Comparison of ENCODE assay signal across 8 cellular contexts in the genomic region with DNA sequence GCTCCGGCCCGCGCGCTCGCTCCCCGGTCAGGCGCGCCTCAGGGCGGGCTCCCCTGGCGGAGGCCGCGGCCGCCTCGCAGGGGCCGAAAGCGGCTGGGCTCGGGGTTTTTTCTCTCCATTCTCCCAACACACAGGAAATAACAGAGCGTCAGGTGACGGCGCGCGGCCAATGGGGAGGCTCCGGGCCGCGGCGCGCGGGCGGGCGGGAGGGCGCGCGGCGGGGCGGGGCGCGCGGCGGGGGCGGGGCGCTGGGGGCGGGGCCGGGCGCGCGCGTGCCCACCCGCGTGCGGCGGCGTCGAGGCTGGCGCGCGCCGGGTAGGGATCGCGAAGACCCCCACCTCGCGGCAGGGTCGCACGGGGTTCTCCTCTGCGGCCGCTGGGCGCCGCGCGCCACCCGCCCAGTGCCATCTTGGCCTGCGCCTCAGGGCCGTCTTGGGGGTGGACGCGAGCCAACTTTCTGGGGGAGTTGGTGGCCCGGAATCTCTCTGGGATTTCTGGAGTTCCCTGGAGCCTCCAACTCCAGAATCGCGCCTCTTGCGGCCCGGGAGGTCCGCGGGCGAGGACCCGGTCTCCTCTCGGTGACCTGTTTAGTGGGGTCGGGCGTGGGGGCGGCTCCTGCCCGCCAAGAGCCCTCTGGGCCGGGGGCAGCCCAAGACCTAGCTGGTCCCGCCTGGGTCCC. TPM values are rescaled to one million over a fixed set of nuclear protein-coding genes. Genes with fewer than 3 reads are reported as not detected.
DNase-seq lines count a peak whose midpoint lies in the region; ATAC-seq and TF ChIP-seq lines count a peak whose summit lies in the region.

Gene TCF20, minus strand, starts transcription at position 142 of the 679 bp plus-strand sequence. CDS start 55,348 bp downstream, outside the sequence.

- H3K4me3 Mint-ChIP-seq in activated naive CD8-positive, alpha-beta T cell treated with anti-CD3 and anti-CD28 coated beads, Interleukin-2, amount 50 U/mL, for 24 hours: peak within 1 kb of the TSS; percentile 90

- no peaks in the 10 kb centered on the region for H3K27me3 Mint-ChIP-seq in activated naive CD8-positive, alpha-beta T cell treated with anti-CD3 and anti-CD28 coated beads, Interleukin-2, amount 50 U/mL, for 24 hours

- H3K4me3 ChIP-seq in GM23248 (peak within 1 kb of the TSS; percentile 99), tibial nerve (peak within 1 kb of the TSS; percentile 67 to 100 (median 94))

- no peaks in the 10 kb centered on the region for H3K9me2 ChIP-seq in GM23248 (ENCODE audit: insufficient read depth)

- peak in 1 of 2 donors; percentile 39 for TF ChIP-seq EP300 in tibial nerve (IDR thresholded peaks at IDR 0.05)

- H3K27ac Mint-ChIP-seq in activated naive CD8-positive, alpha-beta T cell treated with anti-CD3 and anti-CD28 coated beads, Interleukin-2, amount 50 U/mL, for 24 hours: peak within 1 kb of the TSS; percentile 83

- H3K9me3 Mint-ChIP-seq in activated naive CD8-positive, alpha-beta T cell treated with anti-CD3 and anti-CD28 coated beads, Interleukin-2, amount 50 U/mL, for 24 hours: no peaks in the 10 kb centered on the region

- H3K79me2 ChIP-seq in GM23248 (ENCODE audit: insufficient read depth): peaks cover 44% of the 10 kb centered on the region

- H2AFZ ChIP-seq in GM23248: peak within 1 kb of the TSS; percentile 80

- H3K27me3 ChIP-seq in GM23248 (replicated peaks; ENCODE audit: insufficient read depth) (no peaks in the 10 kb centered on the region), tibial nerve (no peaks in the 10 kb centered on the region)

- peak; percentile 79 for ATAC-seq in activated naive CD8-positive, alpha-beta T cell treated with anti-CD3 and anti-CD28 coated beads, Interleukin-2, amount 50 U/mL, for 24 hours

- peaks cover 6% of the 10 kb centered on the region; the same call in 1 of the 2 replicates for H3F3A ChIP-seq in GM23248 (ENCODE audit: insufficient read depth)

- TF ChIP-seq POLR2A in tibial nerve (IDR thresholded peaks at IDR 0.05): peak in 1 of 2 donors; percentile 31

- H3K4me1 ChIP-seq in ES-I3 (ENCODE audit: insufficient read depth, low read length) (peaks cover 17% of the 10 kb centered on the region; the same call in 1 of the 2 replicates), GM23248 (ENCODE audit: insufficient read depth) (no peaks in the 10 kb centered on the region), tibial nerve (peaks cover 0 to 30% (median 12%) of the 10 kb centered on the region in 4 donors)

- H3K36me3 ChIP-seq in ES-I3 (ENCODE audit: insufficient read depth, low read length): no peaks in the 10 kb centered on the region
- no peaks in the 10 kb centered on the region for H3K36me3 ChIP-seq in GM23248 (ENCODE audit: low read depth)
- H3K36me3 ChIP-seq in tibial nerve: no peaks in the 10 kb centered on the region

- in situ Hi-C loops in GM23248 (cut with MboI): no loop called here

- WGBS in GM23248 (ENCODE audit: low coverage in 1 of 2, low lambda C conversion rate in 2 of 2, missing lambda C conversion rate in 2 of 2), 2 experiments: 13 to 18% methylated on average over 30 to 41 of the region's 90 CpGs
- 3 to 7% methylated on average over 31 to 42 of the region's 90 CpGs for WGBS in tibial nerve, 2 donors

- H3K9ac ChIP-seq in ES-I3 (ENCODE audit: low read depth, low read length) (peak within 1 kb of the TSS; percentile 79), GM23248 (peak within 1 kb of the TSS; percentile 88)

- no peaks in the 10 kb centered on the region for H3K9me3 ChIP-seq in ES-I3 (ENCODE audit: control insufficient read depth, insufficient read depth, low read length)
- no peaks in the 10 kb centered on the region for H3K9me3 ChIP-seq in GM23248 (ENCODE audit: low read depth)
- H3K9me3 ChIP-seq in tibial nerve: no peaks in the 10 kb centered on the region

- intact Hi-C loops in cardiac septum (cut with DNase I): loop anchor here (5.0 kb wide), 1 partner anchor 167 kb away; no protein-coding TSS in a partner anchor

- H3K27ac ChIP-seq in GM23248 (peak within 1 kb of the TSS; percentile 46), tibial nerve (peak within 1 kb of the TSS; percentile 46 to 96 (median 88))

- no peak for TF ChIP-seq CTCF in tibial nerve (IDR thresholded peaks at IDR 0.05)

- peaks cover 35% of the 10 kb centered on the region for H3K4me1 Mint-ChIP-seq in activated naive CD8-positive, alpha-beta T cell treated with anti-CD3 and anti-CD28 coated beads, Interleukin-2, amount 50 U/mL, for 24 hours

- peak; percentile 90 for DNase-seq in GM23248
- DNase-seq in M059J (ENCODE audit: low read depth): peak; percentile 67
- peak; percentile 71 for DNase-seq in T follicular helper cell (ENCODE audit: low read depth)
- peak; percentile 78 for DNase-seq in activated naive CD8-positive, alpha-beta T cell treated with anti-CD3 and anti-CD28 coated beads, Interleukin-2, amount 50 U/mL, for 24 hours
- DNase-seq in cardiac septum (ENCODE audit: low spot score): peak; percentile 92
- DNase-seq in pons (ENCODE audit: low spot score): peak; percentile 60
- peak; percentile 70 to 73 for DNase-seq in tibial nerve (ENCODE audit: low spot score in 2 of 2)

- H3K36me3 Mint-ChIP-seq in activated naive CD8-positive, alpha-beta T cell treated with anti-CD3 and anti-CD28 coated beads, Interleukin-2, amount 50 U/mL, for 24 hours (ENCODE audit: low read depth): peaks cover 9% of the 10 kb centered on the region

- H4K20me1 ChIP-seq in GM23248 (ENCODE audit: insufficient read depth): peaks cover 15% of the 10 kb centered on the region

- H3K4me2 ChIP-seq in GM23248 (ENCODE audit: unreplicated experiment): peak within 1 kb of the TSS; percentile 77

RNA-seq across cellular contexts. Expression of gene TCF20, which starts in this region (rescaled TPM):
- 17.2 and 20.6 TPM in 2 replicates for total RNA-seq in GM23248 (2014; rRNA removed; shearing (Covaris generic))
- 0.56 and 0.64 TPM in 2 replicates for polyA plus RNA-seq in GM23248 (2016; fragmentation: Nextera tagmentation; extraction: Ambion mirVana)
- total RNA-seq in M059J (2014; rRNA removed; shearing (Covaris generic)): 17.4 and 21.1 TPM in 2 replicates
- total RNA-seq in cardiac septum (15.3 TPM), tibial nerve (10 to 100 TPM; 17.4 to 28.8 (median 24.7) TPM)

Comparison
In these comparisons a context has a peak if more than half of its experiments do, and no peak if none do; other contexts are left out.
1. Peak in every context shown above with its lines: DNase-seq, ATAC-seq, H3K4me3 ChIP-seq and H3K27ac ChIP-seq.